In the genomic region with DNA sequence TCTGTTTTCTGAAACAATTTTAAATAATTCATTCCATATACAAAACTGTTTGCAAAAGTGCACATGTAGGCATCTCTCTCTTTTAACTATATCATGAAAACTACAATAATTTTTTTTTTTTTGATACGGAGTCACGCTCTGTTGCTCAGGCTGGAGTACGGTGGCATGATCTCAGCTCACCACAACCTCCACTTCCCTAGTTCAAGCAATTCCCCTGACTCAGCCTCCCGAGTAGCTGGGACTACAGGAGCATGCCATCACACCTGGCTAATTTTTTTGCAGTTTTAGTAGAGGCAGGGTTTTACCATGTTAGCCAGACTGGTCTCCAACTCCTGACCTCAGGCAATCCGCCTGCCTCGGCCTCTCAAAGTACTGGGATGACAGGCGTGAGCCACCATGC, we compare ENCODE assay signal across 23 cellular contexts.
"Had no signal": no experiment of that assay in that cellular context is flagged by ENCODE, and none has a peak within 500 bp of the region (broad histone marks: within the 10 kb centered on the region; RNA-seq: fewer than 3 reads in every experiment).

No MANE protein-coding gene starts in this region.

- H3K4me3 Mint-ChIP-seq: activated CD4-positive, alpha-beta T cell treated with anti-CD3 and anti-CD28 coated beads, Interleukin-2, amount 10 ng/mL, durations not matched to agents 7 days and 5 days; brain; nephron progenitor cell; stimulated activated memory B cell treated with anti-CD40 and anti-IgM and Interleukin-4, amounts not matched to agents 10 μg/mL and 1 μg/mL and 100 μg/mL, for 72 hours; T-helper 2 cell treated with Interferon-gamma antibody and Interleukin-4, amounts not matched to agents 5 μg/mL and 100 μg/mL, for 36 hours had no signal

- H3K4me3 ChIP-seq: mucosa of descending colon, stomach, suprapubic skin, tibial nerve had no signal

- H3K9ac ChIP-seq: parathyroid adenoma had no signal

- H3K4me1 ChIP-seq: parathyroid adenoma, stomach, suprapubic skin, tibial nerve had no signal

- H3K36me3 Mint-ChIP-seq: stimulated activated memory B cell treated with anti-CD40 and anti-IgM and Interleukin-4, amounts not matched to agents 10 μg/mL and 1 μg/mL and 100 μg/mL, for 72 hours had no signal

- H3K27me3 Mint-ChIP-seq: activated CD4-positive, alpha-beta T cell treated with anti-CD3 and anti-CD28 coated beads, Interleukin-2, amount 10 ng/mL, durations not matched to agents 7 days and 5 days; brain; stimulated activated memory B cell treated with anti-CD40 and anti-IgM and Interleukin-4, amounts not matched to agents 10 μg/mL and 1 μg/mL and 100 μg/mL, for 72 hours had no signal

- H3K4me1 Mint-ChIP-seq: activated CD4-positive, alpha-beta T cell treated with anti-CD3 and anti-CD28 coated beads, Interleukin-2, amount 10 ng/mL, durations not matched to agents 7 days and 5 days; brain; nephron progenitor cell; stimulated activated memory B cell treated with anti-CD40 and anti-IgM and Interleukin-4, amounts not matched to agents 10 μg/mL and 1 μg/mL and 100 μg/mL, for 72 hours had no signal

- H3K9me3 ChIP-seq: mucosa of descending colon had no signal

- H3K27me3 ChIP-seq: stomach, suprapubic skin, tibial nerve had no signal

- H3K27ac ChIP-seq: parathyroid adenoma, stomach, suprapubic skin, tibial nerve, WERI-Rb-1 had no signal

- H3K27ac Mint-ChIP-seq: activated CD4-positive, alpha-beta T cell treated with anti-CD3 and anti-CD28 coated beads, Interleukin-2, amount 10 ng/mL, durations not matched to agents 7 days and 5 days; activated naive CD4-positive, alpha-beta T cell treated with anti-CD3 and anti-CD28 coated beads, Interleukin-2, amount 50 U/mL, for 72 hours; brain; nephron progenitor cell; stimulated activated memory B cell treated with anti-CD40 and anti-IgM and Interleukin-4, amounts not matched to agents 10 μg/mL and 1 μg/mL and 100 μg/mL, for 72 hours; T-helper 2 cell treated with Interferon-gamma antibody and Interleukin-4, amounts not matched to agents 5 μg/mL and 100 μg/mL, for 36 hours had no signal

- H3K36me3 ChIP-seq: stomach, suprapubic skin, tibial nerve, WERI-Rb-1 had no signal

- DNase-seq: activated CD4-positive, alpha-beta T cell treated with anti-CD3 and anti-CD28 coated beads, Interleukin-2, amount 10 ng/mL, durations not matched to agents 7 days and 5 days; activated CD4-positive, CD25-positive, alpha-beta regulatory T cell treated with anti-CD3 and anti-CD28 coated beads, Interleukin-2, amount 50 U/mL, for 72 hours; activated T-cell treated with anti-CD3 and anti-CD28 coated beads, Interleukin-2, amount 50 U/mL, for 1 hour; caudate nucleus; dermis blood vessel endothelial cell; effector CD8-positive, alpha-beta T cell; head of caudate nucleus; hypothalamus; left colon; mesendoderm; nephron progenitor cell; small intestine; stimulated activated CD4-positive, alpha-beta T cell treated with anti-CD3 and anti-CD28 coated beads, Interleukin-2, amount 100 ng/mL, for 24 hours; stomach; WERI-Rb-1 had no signal
